Comparison of ENCODE assay signal across 8 cellular contexts in genomic region chr2:42859006-42859552, GRCh38.
DNase-seq lines count a peak whose midpoint lies in the region; ATAC-seq, FAIRE-seq and TF ChIP-seq lines count a peak whose summit lies in the region.

No MANE protein-coding gene starts in this region.

- H2AFZ ChIP-seq in H9 (ENCODE audit: low read length) (no peak overlapping the region), neuronal stem cell (ENCODE audit: low read length) (no peak overlapping the region)

- FAIRE-seq in endometrium (lab: Jason Lieb, UNC), result peak; percentile 88

- H3K4me2 ChIP-seq in H9 (ENCODE audit: insufficient read depth, insufficient read length, low read length), result no peak overlapping the region
- H3K4me2 ChIP-seq in neuronal stem cell (ENCODE audit: insufficient read depth, low read length, poor library complexity, severe bottlenecking), result no peak overlapping the region

- H3K4ac ChIP-seq in H9 (ENCODE audit: low read depth, low read length) (no peak overlapping the region), neuronal stem cell (ENCODE audit: low read length) (no peak overlapping the region)

- DNase-seq in CD4-positive, CD25-positive, alpha-beta regulatory T cell, result peak; percentile 9 to 73 (median 43)
- peak; percentile 60 for DNase-seq in H9
- peak; percentile 70 for DNase-seq in NCI-H82 treated with DMSO at 0.1 percent for 48 hours (lab: John Stamatoyannopoulos, UW; ENCODE audit: unreplicated experiment)
- DNase-seq in activated CD4-positive, alpha-beta memory T cell treated with anti-CD3 and anti-CD28 coated beads, Interleukin-2, amount 10 ng/mL, durations not matched to agents 7 days and 5 days, result peak; percentile 67
- DNase-seq in neuronal stem cell (ENCODE audit: low spot score), result peak; percentile 88
- peak; percentile 57 to 92 for DNase-seq in tibial nerve (ENCODE audit: low spot score in 2 of 2)

- no peaks in the 10 kb centered on the region for H3K36me3 ChIP-seq in CD4-positive, CD25-positive, alpha-beta regulatory T cell (ENCODE audit: control insufficient read depth, insufficient read depth, low read length)
- no peaks in the 10 kb centered on the region for H3K36me3 ChIP-seq in neuronal stem cell (replicated peaks in 1 of 2; ENCODE audit: control insufficient read depth in 2 of 2, insufficient read depth in 2 of 2, low read length in 2 of 2)
- H3K36me3 ChIP-seq in tibial nerve, result no peaks in the 10 kb centered on the region

- TF ChIP-seq EP300 in tibial nerve (IDR thresholded peaks at IDR 0.05), result no peak

- no peaks in the 10 kb centered on the region for H3K36me3 Mint-ChIP-seq in CD4-positive, CD25-positive, alpha-beta regulatory T cell
- no peaks in the 10 kb centered on the region for H3K36me3 Mint-ChIP-seq in H9 (ENCODE audit: insufficient read depth in 1 of 3, low read depth in 3 of 3)
- H3K36me3 Mint-ChIP-seq in activated CD4-positive, alpha-beta memory T cell treated with anti-CD3 and anti-CD28 coated beads, Interleukin-2, amount 10 ng/mL, durations not matched to agents 7 days and 5 days (ENCODE audit: low read depth), result no peaks in the 10 kb centered on the region

- H2BK20ac ChIP-seq in H9 (ENCODE audit: low read depth, low read length, poor library complexity, severe bottlenecking), result no peak overlapping the region

- H3K4me3 Mint-ChIP-seq in CD4-positive, CD25-positive, alpha-beta regulatory T cell, result no peak overlapping the region
- no peak overlapping the region for H3K4me3 Mint-ChIP-seq in H9
- no peak overlapping the region for H3K4me3 Mint-ChIP-seq in activated CD4-positive, alpha-beta memory T cell treated with anti-CD3 and anti-CD28 coated beads, Interleukin-2, amount 10 ng/mL, durations not matched to agents 7 days and 5 days

- no peak overlapping the region for H3K4me3 ChIP-seq in CD4-positive, CD25-positive, alpha-beta regulatory T cell (ENCODE audit: low read depth, low read length)
- H3K4me3 ChIP-seq in neuronal stem cell (ENCODE audit: low read length in 2 of 2), result no peak overlapping the region
- no peak overlapping the region for H3K4me3 ChIP-seq in tibial nerve

- H3K27me3 ChIP-seq in CD4-positive, CD25-positive, alpha-beta regulatory T cell (ENCODE audit: control insufficient read depth, insufficient read depth, low read length), result no peaks in the 10 kb centered on the region
- H3K27me3 ChIP-seq in H9 (ENCODE audit: insufficient read depth, low read length) (no peaks in the 10 kb centered on the region), neuronal stem cell (ENCODE audit: control insufficient read depth in 3 of 3, insufficient read depth in 3 of 3, low read depth in 1 of 3, low read length in 3 of 3) (no peaks in the 10 kb centered on the region), tibial nerve (no peaks in the 10 kb centered on the region)

- no peaks in the 10 kb centered on the region for H3K23me2 ChIP-seq in H9 (ENCODE audit: insufficient read length, low read depth, low read length, poor library complexity, severe bottlenecking)

- H3K14ac ChIP-seq in H9 (ENCODE audit: insufficient read depth, low read length) (no peak overlapping the region), neuronal stem cell (ENCODE audit: low read length) (no peak overlapping the region)

- no peaks in the 10 kb centered on the region for H3K4me1 ChIP-seq in CD4-positive, CD25-positive, alpha-beta regulatory T cell (ENCODE audit: control insufficient read depth, insufficient read depth, low read length, poor library complexity, severe bottlenecking)
- H3K4me1 ChIP-seq in H9 (ENCODE audit: insufficient read depth, low read length) (no peaks in the 10 kb centered on the region), neuronal stem cell (ENCODE audit: control insufficient read depth in 2 of 2, insufficient read depth in 1 of 2, low read depth in 1 of 2, low read length in 2 of 2) (peaks cover 6% of the 10 kb centered on the region in 2 donors), tibial nerve (peaks cover 3 to 14% (median 10%) of the 10 kb centered on the region in 4 donors)

- H2AK5ac ChIP-seq in H9 (ENCODE audit: insufficient read length, low read length) (no peak overlapping the region), neuronal stem cell (ENCODE audit: low read depth, low read length) (no peak overlapping the region)

- no peak for TF ChIP-seq POLR2A in tibial nerve (IDR thresholded peaks at IDR 0.05)

- H3K9ac ChIP-seq in H9 (ENCODE audit: extremely low read depth, insufficient read length, low read length) (no peak overlapping the region), neuronal stem cell (ENCODE audit: low read depth, low read length, poor library complexity) (no peak overlapping the region)

- H3K18ac ChIP-seq in H9 (ENCODE audit: insufficient read length, low read depth, low read length) (no peak overlapping the region), neuronal stem cell (ENCODE audit: low read length) (no peak overlapping the region)

- H3T11ph ChIP-seq in H9 (ENCODE audit: low read length), result no peak overlapping the region

- no peaks in the 10 kb centered on the region for H3K79me2 ChIP-seq in H9 (ENCODE audit: insufficient read depth, low read length)

- H3K9me3 ChIP-seq in CD4-positive, CD25-positive, alpha-beta regulatory T cell (ENCODE audit: control insufficient read depth in 2 of 2, low read length in 2 of 2), result peaks cover 5 to 6% of the 10 kb centered on the region in 2 experiments
- no peaks in the 10 kb centered on the region for H3K9me3 ChIP-seq in H9 (ENCODE audit: control insufficient read depth, low read depth, low read length)
- H3K9me3 ChIP-seq in neuronal stem cell (replicated peaks in 1 of 2; ENCODE audit: control insufficient read depth in 2 of 2, insufficient read depth in 1 of 2, low read depth in 1 of 2, low read length in 2 of 2), result no peaks in the 10 kb centered on the region
- peaks cover 0 to 21% (median 4%) of the 10 kb centered on the region in 4 donors for H3K9me3 ChIP-seq in tibial nerve

- H3K9me3 Mint-ChIP-seq in CD4-positive, CD25-positive, alpha-beta regulatory T cell, result peaks cover 0 to 11% (median 0%) of the 10 kb centered on the region in 7 donors
- H3K9me3 Mint-ChIP-seq in H9, result no peaks in the 10 kb centered on the region
- no peaks in the 10 kb centered on the region for H3K9me3 Mint-ChIP-seq in activated CD4-positive, alpha-beta memory T cell treated with anti-CD3 and anti-CD28 coated beads, Interleukin-2, amount 10 ng/mL, durations not matched to agents 7 days and 5 days

- TF ChIP-seq CTCF in H9 (conservative IDR thresholded peaks at IDR 0.05) (peak; percentile 96), tibial nerve (IDR thresholded peaks at IDR 0.05) (peak; percentile 60 to 86 (median 73))

- H2BK15ac ChIP-seq in H9 (ENCODE audit: low read depth, low read length), result no peak overlapping the region
- no peak overlapping the region for H2BK15ac ChIP-seq in neuronal stem cell (ENCODE audit: low read length)

- H3K79me1 ChIP-seq in H9 (ENCODE audit: insufficient read depth, low read depth, low read length, poor library complexity, severe bottlenecking), result no peaks in the 10 kb centered on the region
- H3K79me1 ChIP-seq in neuronal stem cell (ENCODE audit: low read depth, low read length), result no peaks in the 10 kb centered on the region

- no peak overlapping the region for H3K56ac ChIP-seq in H9 (ENCODE audit: insufficient read length, low read depth, low read length)

- WGBS in H9 (ENCODE audit: extremely low coverage, insufficient read length, low lambda C conversion rate), result no CpG with 5 or more reads among the region's 2 CpGs
- no CpG with 5 or more reads among the region's 2 CpGs for WGBS in neuronal stem cell (ENCODE audit: extremely low coverage in 2 of 2, insufficient read length in 2 of 2, insufficient replicate concordance in 1 of 2), 2 donors
- WGBS in tibial nerve, 2 donors, result 50 to 54% methylated on average over 2 of the region's 2 CpGs

- H4K20me1 ChIP-seq in H9 (ENCODE audit: control insufficient read depth, insufficient read depth, insufficient read length), result no peaks in the 10 kb centered on the region

- ATAC-seq in CD4-positive, CD25-positive, alpha-beta regulatory T cell (ENCODE audit: low read depth in 2 of 2), result no peak
- no peak for ATAC-seq in GM21576 (IDR thresholded peaks at IDR 0.05; ENCODE audit: unreplicated experiment)

- H3K27ac Mint-ChIP-seq in CD4-positive, CD25-positive, alpha-beta regulatory T cell, result no peak overlapping the region
- H3K27ac Mint-ChIP-seq in H9, result no peak overlapping the region
- no peak overlapping the region for H3K27ac Mint-ChIP-seq in activated CD4-positive, alpha-beta memory T cell treated with anti-CD3 and anti-CD28 coated beads, Interleukin-2, amount 10 ng/mL, durations not matched to agents 7 days and 5 days

- H4K8ac ChIP-seq in H9 (replicated peaks; ENCODE audit: insufficient read length, low read depth, low read length), result no peak overlapping the region
- no peak overlapping the region for H4K8ac ChIP-seq in neuronal stem cell (ENCODE audit: low read depth, low read length)

- POLR2A ChIA-PET in activated CD4-positive, alpha-beta memory T cell treated with anti-CD3 and anti-CD28 coated beads, Interleukin-2, amount 10 ng/mL, durations not matched to agents 7 days and 5 days (lab: Charles Lee), result no interaction called here

- no peak overlapping the region for H3K23ac ChIP-seq in H9 (ENCODE audit: insufficient read length, low read depth, low read length)
- no peak overlapping the region for H3K23ac ChIP-seq in neuronal stem cell (ENCODE audit: low read depth, low read length, poor library complexity)

- no peak overlapping the region for H4K5ac ChIP-seq in H9 (ENCODE audit: insufficient read length, low read depth, low read length)

- H2BK120ac ChIP-seq in H9 (ENCODE audit: low read depth, low read length, poor library complexity, severe bottlenecking), result no peak overlapping the region
- no peak overlapping the region for H2BK120ac ChIP-seq in neuronal stem cell (ENCODE audit: low read depth, low read length)

- H3K27me3 Mint-ChIP-seq in CD4-positive, CD25-positive, alpha-beta regulatory T cell, result peaks cover 4% of the 10 kb centered on the region
- H3K27me3 Mint-ChIP-seq in H9 (ENCODE audit: low read depth), result no peaks in the 10 kb centered on the region; the same call in 1 of the 2 replicates
- H3K27me3 Mint-ChIP-seq in activated CD4-positive, alpha-beta memory T cell treated with anti-CD3 and anti-CD28 coated beads, Interleukin-2, amount 10 ng/mL, durations not matched to agents 7 days and 5 days, result no peaks in the 10 kb centered on the region

- CTCF ChIA-PET in activated CD4-positive, alpha-beta memory T cell treated with anti-CD3 and anti-CD28 coated beads, Interleukin-2, amount 10 ng/mL, durations not matched to agents 7 days and 5 days (lab: Charles Lee), result interaction anchor here (0.8 to 1.8 kb wide), 8 partner anchors 10 to 737 kb away, joined by 3 to 8 read pairs (median 4); partner anchors contain the start of gene THADA

- H2BK5ac ChIP-seq in H9 (ENCODE audit: insufficient read length, low read length), result no peak overlapping the region
- H2BK5ac ChIP-seq in neuronal stem cell (ENCODE audit: low read length), result no peak overlapping the region

- H3K27ac ChIP-seq in CD4-positive, CD25-positive, alpha-beta regulatory T cell (ENCODE audit: insufficient read depth, low read length, poor library complexity, severe bottlenecking), result no peak overlapping the region
- no peak overlapping the region for H3K27ac ChIP-seq in H9 (ENCODE audit: insufficient read length, low read depth, low read length)
- H3K27ac ChIP-seq in neuronal stem cell (replicated peaks; ENCODE audit: low read length), result no peak overlapping the region
- no peak overlapping the region for H3K27ac ChIP-seq in tibial nerve

- H3K4me1 Mint-ChIP-seq in CD4-positive, CD25-positive, alpha-beta regulatory T cell, result no peaks in the 10 kb centered on the region
- H3K4me1 Mint-ChIP-seq in H9, result peaks cover 3 to 18% of the 10 kb centered on the region in 2 experiments
- H3K4me1 Mint-ChIP-seq in activated CD4-positive, alpha-beta memory T cell treated with anti-CD3 and anti-CD28 coated beads, Interleukin-2, amount 10 ng/mL, durations not matched to agents 7 days and 5 days, result no peaks in the 10 kb centered on the region

- H2BK12ac ChIP-seq in H9 (ENCODE audit: insufficient read length, low read depth, low read length) (no peak overlapping the region), neuronal stem cell (ENCODE audit: low read length) (no peak overlapping the region)

- no peak overlapping the region for H4K91ac ChIP-seq in H9 (ENCODE audit: insufficient read length, low read depth, low read length)
- H4K91ac ChIP-seq in neuronal stem cell (ENCODE audit: low read depth, low read length, poor library complexity), result no peak overlapping the region
